Comparison of ENCODE assay signal across 8 cellular contexts in the genomic region with DNA sequence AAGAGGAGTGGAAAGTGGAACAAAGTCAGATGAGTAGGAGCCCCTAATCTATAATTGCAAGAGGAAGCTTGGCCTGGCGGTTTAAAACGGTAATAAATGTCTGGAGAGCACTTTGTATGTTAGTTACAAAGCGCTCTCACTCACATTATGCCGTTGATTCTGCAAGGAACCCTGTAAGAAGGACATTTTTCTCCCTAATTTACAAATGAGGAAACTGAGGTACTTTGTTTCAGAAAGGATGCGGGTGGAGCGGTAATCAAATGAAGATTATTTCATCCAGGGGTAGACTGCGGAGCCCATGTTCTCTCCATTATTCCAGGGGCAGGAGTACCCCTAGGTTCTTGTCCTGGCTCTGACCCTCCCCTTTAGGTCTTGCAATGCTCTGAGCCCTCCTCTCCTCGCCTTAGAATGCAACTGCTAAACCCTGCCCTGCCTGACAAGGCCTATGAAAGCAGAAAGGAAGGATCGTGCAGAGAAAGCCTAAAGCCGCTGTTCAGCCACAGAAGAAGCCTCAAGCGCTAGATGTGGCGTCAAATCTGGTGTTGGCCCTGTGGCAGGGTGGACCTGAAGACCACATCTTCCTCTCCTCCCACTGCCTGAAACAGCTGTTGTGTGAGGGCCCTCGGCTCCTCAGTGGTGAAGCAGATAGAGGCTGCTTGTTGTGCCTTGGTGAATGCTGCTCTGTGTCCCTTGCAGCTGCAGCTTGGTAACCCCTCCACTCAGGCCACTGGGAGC. TPM values are rescaled to one million over a fixed set of nuclear protein-coding genes. Genes with fewer than 3 reads are reported as not detected.
A peak's percentile ranks its signal among the peaks of the same experiment; 100 is the strongest.
DNase-seq lines count a peak whose midpoint lies in the region; ATAC-seq and TF ChIP-seq lines count a peak whose summit lies in the region.

No MANE protein-coding gene starts in this region.

- peaks cover 26% of the 10 kb centered on the region for H3K36me3 Mint-ChIP-seq in CD8-positive, alpha-beta T cell

- intact Hi-C loops in CD8-positive, alpha-beta T cell (cut with DNase I, micrococcal nuclease), result loop anchor here (1.0 to 10.0 kb wide), 4 partner anchors 128 to 838 kb away; a partner anchor contains a TSS

- POLR2A ChIA-PET in CD8-positive, alpha-beta T cell (lab: Charles Lee), result interaction anchor here (0.5 to 2.6 kb wide), 6 partner anchors 12 to 380 kb away, joined by 3 to 13 read pairs (median 6); a partner anchor contains a TSS
- POLR2A ChIA-PET in HEK293T (lab: Yijun Ruan, JAX), result interaction anchor here (1.0 to 2.3 kb wide), 5 partner anchors 9 to 193 kb away, joined by 3 to 6 read pairs (median 5); a partner anchor contains a TSS

- ATAC-seq in CD8-positive, alpha-beta T cell, result no peak
- ATAC-seq in GM19351 (IDR thresholded peaks at IDR 0.05; ENCODE audit: unreplicated experiment) (no peak), HG02852 (IDR thresholded peaks at IDR 0.05; ENCODE audit: unreplicated experiment) (no peak)

- H3K4me1 ChIP-seq in CD8-positive, alpha-beta T cell (ENCODE audit: insufficient read depth, low read length), result peaks cover 25% of the 10 kb centered on the region
- peaks cover 46% of the 10 kb centered on the region for H3K4me1 ChIP-seq in mononuclear cell (ENCODE audit: insufficient read depth, low read length)

- in situ Hi-C loops in brain microvascular endothelial cell (cut with HindIII; ENCODE audit: low pct_ligation_motif_present, low sequenced_read_pairs), result no loop called here

- no peaks in the 10 kb centered on the region for H3K9me3 ChIP-seq in CD8-positive, alpha-beta T cell (ENCODE audit: low read length)
- H3K9me3 ChIP-seq in MG63 (no peaks in the 10 kb centered on the region), mononuclear cell (ENCODE audit: low read depth, low read length) (no peaks in the 10 kb centered on the region)

- H3K27ac Mint-ChIP-seq in CD8-positive, alpha-beta T cell, result peak overlapping the region; percentile 92

- no peaks in the 10 kb centered on the region for H3K27me3 ChIP-seq in CD8-positive, alpha-beta T cell (ENCODE audit: insufficient read depth, low read length)
- H3K27me3 ChIP-seq in MG63 (no peaks in the 10 kb centered on the region), brain microvascular endothelial cell (replicated peaks) (no peaks in the 10 kb centered on the region), mononuclear cell (ENCODE audit: insufficient read depth, low read length) (no peaks in the 10 kb centered on the region)

- H3K36me3 ChIP-seq in CD8-positive, alpha-beta T cell (ENCODE audit: insufficient read depth, low read length), result peaks cover 5% of the 10 kb centered on the region
- H3K36me3 ChIP-seq in MG63 (peaks cover 5% of the 10 kb centered on the region), brain microvascular endothelial cell (replicated peaks) (peaks cover 9% of the 10 kb centered on the region)

- TF ChIP-seq CTCF in CD8-positive, alpha-beta T cell (IDR thresholded peaks at IDR 0.05), result no peak
- TF ChIP-seq CTCF in brain microvascular endothelial cell (IDR thresholded peaks at IDR 0.05; ENCODE audit: low read depth, low read length, missing control alignments), result no peak

- peak overlapping the region; percentile 97 for H3K4me3 Mint-ChIP-seq in CD8-positive, alpha-beta T cell

- CTCF ChIA-PET in CD8-positive, alpha-beta T cell (lab: Charles Lee), result interaction anchor here (1.3 to 1.5 kb wide), 3 partner anchors 15 to 380 kb away, joined by 3 to 7 read pairs (median 4); a partner anchor contains a TSS
- CTCF ChIA-PET in HEK293T (lab: Yijun Ruan, JAX), result no interaction called here

- H3K9me3 Mint-ChIP-seq in CD8-positive, alpha-beta T cell, result no peaks in the 10 kb centered on the region

- no peaks in the 10 kb centered on the region for H3K27me3 Mint-ChIP-seq in CD8-positive, alpha-beta T cell (ENCODE audit: low read depth)

- H3K27ac ChIP-seq in CD8-positive, alpha-beta T cell (ENCODE audit: low read depth, low read length), result peak overlapping the region; percentile 59
- H3K27ac ChIP-seq in brain microvascular endothelial cell, result no peak overlapping the region

- peaks cover 40% of the 10 kb centered on the region for H3K4me1 Mint-ChIP-seq in CD8-positive, alpha-beta T cell (ENCODE audit: low read depth)

- DNase-seq in CD8-positive, alpha-beta T cell, result no peak
- DNase-seq in MG63, result no peak
- no peak for DNase-seq in brain microvascular endothelial cell
- DNase-seq in NCI-H1436 (lab: John Stamatoyannopoulos, UW), result no peak
- DNase-seq in HEK293T (ENCODE audit: extremely low spot score), result no peak

- H3K4me3 ChIP-seq in CD8-positive, alpha-beta T cell (ENCODE audit: low read depth, low read length), result peak overlapping the region; percentile 98
- H3K4me3 ChIP-seq in MG63, result peak overlapping the region; percentile 100
- H3K4me3 ChIP-seq in brain microvascular endothelial cell (ENCODE audit: low read depth, low read length), result peak overlapping the region; percentile 92
- H3K4me3 ChIP-seq in mononuclear cell (ENCODE audit: low read length), result peak overlapping the region; percentile 81

TF ChIP-seq in HEK293T, 16 proteins besides CTCF, POLR2A, EP300 and RAD21:
- TF ChIP-seq FOXA1 (IDR thresholded peaks at IDR 0.05) (no peak), ARNT (IDR thresholded peaks at IDR 0.05) (no peak), FOXM1 (IDR thresholded peaks at IDR 0.05; ENCODE audit: borderline replicate concordance) (no peak), BHLHE40 (IDR thresholded peaks at IDR 0.05; ENCODE audit: borderline replicate concordance) (no peak), NFRKB (IDR thresholded peaks at IDR 0.05) (no peak), FOXK2 (IDR thresholded peaks at IDR 0.05) (no peak)
- TF ChIP-seq, protein P1, sequence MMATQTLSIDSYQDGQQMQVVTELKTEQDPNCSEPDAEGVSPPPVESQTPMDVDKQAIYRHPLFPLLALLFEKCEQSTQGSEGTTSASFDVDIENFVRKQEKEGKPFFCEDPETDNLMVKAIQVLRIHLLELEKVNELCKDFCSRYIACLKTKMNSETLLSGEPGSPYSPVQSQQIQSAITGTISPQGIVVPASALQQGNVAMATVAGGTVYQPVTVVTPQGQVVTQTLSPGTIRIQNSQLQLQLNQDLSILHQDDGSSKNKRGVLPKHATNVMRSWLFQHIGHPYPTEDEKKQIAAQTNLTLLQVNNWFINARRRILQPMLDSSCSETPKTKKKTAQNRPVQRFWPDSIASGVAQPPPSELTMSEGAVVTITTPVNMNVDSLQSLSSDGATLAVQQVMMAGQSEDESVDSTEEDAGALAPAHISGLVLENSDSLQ (IDR thresholded peaks at IDR 0.05), result no peak

RNA-seq across cellular contexts. Expression of a gene that starts 0.6 kb away (rescaled TPM):
- 1 to 10 TPM; 2.6 to 2.9 TPM for total RNA-seq in CD8-positive, alpha-beta T cell
- 4.8 and 12.6 TPM in 2 replicates for total RNA-seq in MG63 (2014; rRNA removed; shearing (Covaris generic); ENCODE audit: low replicate concordance)
- total RNA-seq in mononuclear cell, result 6.4 TPM

RNA-seq across cellular contexts. Expression of a gene that starts 17.4 kb away (rescaled TPM):
- 10 to 100 TPM; 17.7 to 20.3 TPM for total RNA-seq in CD8-positive, alpha-beta T cell
- 143 and 147 TPM in 2 replicates for total RNA-seq in MG63 (2014; rRNA removed; shearing (Covaris generic); ENCODE audit: low replicate concordance)
- total RNA-seq in mononuclear cell, result 12.9 TPM
